ENCODE assay signal across 2 cellular contexts in genomic region chr5:139374909-139375308, GRCh38.
TF ChIP-seq lines count a peak whose summit lies in the region.

No MANE protein-coding gene starts in this region.

TF ChIP-seq in A549, 52 proteins besides CTCF, POLR2A, EP300 and RAD21:
- TF ChIP-seq MAZ (IDR thresholded peaks at IDR 0.05; ENCODE audit: borderline replicate concordance, low read depth, low read length), result no peak
- no peak for TF ChIP-seq HOXA7 (CRISPR knock-in tag; IDR thresholded peaks at IDR 0.05)
- TF ChIP-seq CBX2 (IDR thresholded peaks at IDR 0.05; ENCODE audit: borderline replicate concordance, low read depth), result no peak
- TF ChIP-seq CHD2 (IDR thresholded peaks at IDR 0.05; ENCODE audit: low read length, partially characterized antibody), result no peak
- no peak for TF ChIP-seq KDM1A (IDR thresholded peaks at IDR 0.05; ENCODE audit: low read depth)
- no peak for TF ChIP-seq PHF8 (IDR thresholded peaks at IDR 0.05; ENCODE audit: borderline replicate concordance, low read depth)
- no peak for TF ChIP-seq E2F6 (IDR thresholded peaks at IDR 0.05; ENCODE audit: borderline replicate concordance, low read depth)
- TF ChIP-seq MAX (IDR thresholded peaks at IDR 0.05), result no peak
- TF ChIP-seq POLR2AphosphoS2 (conservative IDR thresholded peaks at IDR 0.05; ENCODE audit: low read length), result no peak
- no peak for TF ChIP-seq TP53 (CRISPR knock-in tag; IDR thresholded peaks at IDR 0.05)
- no peak for TF ChIP-seq HOXB5 (CRISPR knock-in tag; IDR thresholded peaks at IDR 0.05)
- TF ChIP-seq BCL3 (IDR thresholded peaks at IDR 0.05), result no peak
- no peak for TF ChIP-seq FOSB (CRISPR knock-in tag; IDR thresholded peaks at IDR 0.05)

TF ChIP-seq in GM12878, 131 proteins besides CTCF, POLR2A, EP300 and RAD21:
- TF ChIP-seq IKZF2 (IDR thresholded peaks at IDR 0.05) (no peak), BCL11A (IDR thresholded peaks at IDR 0.05; ENCODE audit: low read depth, low read length) (no peak), CREB1 (IDR thresholded peaks at IDR 0.05; ENCODE audit: low read depth) (no peak), SMAD1 (IDR thresholded peaks at IDR 0.05; ENCODE audit: low read depth, partially characterized antibody) (no peak), SP1 (IDR thresholded peaks at IDR 0.05; ENCODE audit: low read depth, low read length) (no peak), POLR2AphosphoS2 (IDR thresholded peaks at IDR 0.05; ENCODE audit: low read depth, low read length) (no peak), PRDM15 (CRISPR knock-in tag; IDR thresholded peaks at IDR 0.05) (no peak), IRF3 (IDR thresholded peaks at IDR 0.05) (no peak), RBBP5 (conservative IDR thresholded peaks at IDR 0.05) (no peak), RFX5 (IDR thresholded peaks at IDR 0.05; ENCODE audit: low read depth, low read length) (no peak), SRF (IDR thresholded peaks at IDR 0.05; ENCODE audit: low read depth in 2 of 2, low read length in 2 of 2) (no peak), RELB (IDR thresholded peaks at IDR 0.05; ENCODE audit: low read depth) (no peak), NBN (IDR thresholded peaks at IDR 0.05) (no peak), ZBTB33 (IDR thresholded peaks at IDR 0.05) (no peak), NKRF (conservative IDR thresholded peaks at IDR 0.05) (no peak)
